8 cellular contexts compared by ENCODE assay signal in genomic region chr16:88649924-88650748, GRCh38. TPM values are rescaled to one million over a fixed set of nuclear protein-coding genes. Genes with fewer than 3 reads are reported as not detected.
DNase-seq lines count a peak whose midpoint lies in the region; ATAC-seq, FAIRE-seq and TF ChIP-seq lines count a peak whose summit lies in the region.

No MANE protein-coding gene starts in this region.

- peaks cover 4% of the 10 kb centered on the region for H3K9me3 ChIP-seq in trophoblast cell (ENCODE audit: insufficient read depth, low read depth, low read length)

- peak overlapping the region; percentile 89 for H3K4me3 Mint-ChIP-seq in activated CD4-positive, alpha-beta T cell treated with anti-CD3 and anti-CD28 coated beads, Interleukin-2, amount 10 ng/mL, durations not matched to agents 7 days and 5 days

- H3K4me2 ChIP-seq in trophoblast cell (ENCODE audit: low read length): peak overlapping the region; percentile 82

- no peaks in the 10 kb centered on the region for H3K9me3 Mint-ChIP-seq in activated CD4-positive, alpha-beta T cell treated with anti-CD3 and anti-CD28 coated beads, Interleukin-2, amount 10 ng/mL, durations not matched to agents 7 days and 5 days

- peak overlapping the region; percentile 64 for H2AFZ ChIP-seq in trophoblast cell (ENCODE audit: insufficient read depth, low read length, poor library complexity)

- peak overlapping the region; percentile 89 for H3K27ac Mint-ChIP-seq in activated CD4-positive, alpha-beta T cell treated with anti-CD3 and anti-CD28 coated beads, Interleukin-2, amount 10 ng/mL, durations not matched to agents 7 days and 5 days

- no CpG with 5 or more reads among the region's 37 CpGs for whole genome bisulfite sequencing in trophoblast cell (ENCODE audit: extremely low coverage, insufficient coverage, insufficient read length)

- peak overlapping the region; percentile 82 for H3K4me3 ChIP-seq in trophoblast cell (ENCODE audit: low read depth, low read length)

- no peaks in the 10 kb centered on the region for H3K27me3 ChIP-seq in trophoblast cell (ENCODE audit: insufficient read depth, low read length)

- H2BK5ac ChIP-seq in trophoblast cell (ENCODE audit: low read depth, low read length, poor library complexity): peak overlapping the region; percentile 64

- H4K8ac ChIP-seq in trophoblast cell (ENCODE audit: low read depth, low read length): peak overlapping the region; percentile 70

- H2BK12ac ChIP-seq in trophoblast cell (ENCODE audit: low read length): no peak overlapping the region

- peaks cover 16 to 18% of the 10 kb centered on the region in 2 experiments for H3K4me1 ChIP-seq in trophoblast cell (ENCODE audit: control insufficient read depth in 1 of 2, insufficient read depth in 2 of 2, low read length in 2 of 2)

- H3K79me2 ChIP-seq in trophoblast cell (ENCODE audit: control insufficient read depth, insufficient read depth, low read length, poor library complexity): peaks cover 11% of the 10 kb centered on the region

- CTCF ChIA-PET in activated CD4-positive, alpha-beta T cell treated with anti-CD3 and anti-CD28 coated beads, Interleukin-2, amount 10 ng/mL, durations not matched to agents 7 days and 5 days (lab: Charles Lee): no interaction called here
- CTCF ChIA-PET in HEK293T (lab: Yijun Ruan, JAX): no interaction called here

- peaks cover 25% of the 10 kb centered on the region for H3K4me1 Mint-ChIP-seq in activated CD4-positive, alpha-beta T cell treated with anti-CD3 and anti-CD28 coated beads, Interleukin-2, amount 10 ng/mL, durations not matched to agents 7 days and 5 days

- peak overlapping the region; percentile 82 for H3K9ac ChIP-seq in trophoblast cell (ENCODE audit: low read length)

- H2BK120ac ChIP-seq in trophoblast cell (ENCODE audit: insufficient read depth, low read length, poor library complexity): peak overlapping the region; percentile 61

- ATAC-seq in HG03571 (IDR thresholded peaks at IDR 0.05; ENCODE audit: unreplicated experiment): peak; percentile 14

- H4K12ac ChIP-seq in trophoblast cell (ENCODE audit: low read depth, low read length): peak overlapping the region; percentile 84

- H2AK5ac ChIP-seq in trophoblast cell (ENCODE audit: low read length): peak overlapping the region; percentile 79

- peak overlapping the region; percentile 83 for H3K4ac ChIP-seq in trophoblast cell (ENCODE audit: low read depth, low read length)

- no peak overlapping the region for H3K23ac ChIP-seq in trophoblast cell (ENCODE audit: low read length)

- peaks cover 11% of the 10 kb centered on the region for H3K36me3 Mint-ChIP-seq in activated CD4-positive, alpha-beta T cell treated with anti-CD3 and anti-CD28 coated beads, Interleukin-2, amount 10 ng/mL, durations not matched to agents 7 days and 5 days (ENCODE audit: low read depth)

- peak; percentile 58 for FAIRE-seq in GM19239 (lab: Jason Lieb, UNC)

- H3K18ac ChIP-seq in trophoblast cell (ENCODE audit: low read length): peak overlapping the region; percentile 97

- DNase-seq in AG20443 (ENCODE audit: low spot score) (peak; percentile 76), GM19239 (ENCODE audit: insufficient read length, low spot score) (no peak), germinal center (ENCODE audit: low spot score) (peak; percentile 68), trophoblast cell (peak in 1 of 2 donors; percentile 22), middle frontal gyrus (ENCODE audit: extremely low spot score, low spot score) (no peak), HEK293T (ENCODE audit: extremely low spot score) (no peak)
- DNase-seq in activated CD4-positive, alpha-beta T cell treated with anti-CD3 and anti-CD28 coated beads, Interleukin-2, amount 10 ng/mL, durations not matched to agents 7 days and 5 days: peak; percentile 47

- POLR2A ChIA-PET in activated CD4-positive, alpha-beta T cell treated with anti-CD3 and anti-CD28 coated beads, Interleukin-2, amount 10 ng/mL, durations not matched to agents 7 days and 5 days (lab: Charles Lee): interaction anchor here (0.6 kb wide), 1 partner anchor 151 kb away, joined by 3 read pairs; no protein-coding TSS in a partner anchor
- POLR2A ChIA-PET in HEK293T (lab: Yijun Ruan, JAX): interaction anchor here (1.0 kb wide), 1 partner anchor 12 kb away, joined by 4 read pairs; the partner anchor contains the start of gene MVD

- H3K36me3 ChIP-seq in trophoblast cell (ENCODE audit: control insufficient read depth in 1 of 2, insufficient read depth in 2 of 2, low read length in 2 of 2): peaks cover 53 to 54% of the 10 kb centered on the region in 2 experiments

- no peaks in the 10 kb centered on the region for H3K27me3 Mint-ChIP-seq in activated CD4-positive, alpha-beta T cell treated with anti-CD3 and anti-CD28 coated beads, Interleukin-2, amount 10 ng/mL, durations not matched to agents 7 days and 5 days

- H3K79me1 ChIP-seq in trophoblast cell (ENCODE audit: low read length): peaks cover 10% of the 10 kb centered on the region

- H3K27ac ChIP-seq in trophoblast cell (ENCODE audit: low read depth, low read length): peak overlapping the region; percentile 54

- peak overlapping the region; percentile 95 for H3K14ac ChIP-seq in trophoblast cell (ENCODE audit: low read length)

- H4K91ac ChIP-seq in trophoblast cell (ENCODE audit: low read depth, low read length): peak overlapping the region; percentile 86

TF ChIP-seq in HEK293T, 16 proteins besides CTCF, POLR2A, EP300 and RAD21:
- no peak for TF ChIP-seq CTBP1 (IDR thresholded peaks at IDR 0.05; ENCODE audit: borderline replicate concordance)
- no peak for TF ChIP-seq SUZ12 (IDR thresholded peaks at IDR 0.05)
- no peak for TF ChIP-seq L3MBTL2 (conservative IDR thresholded peaks at IDR 0.05)
- TF ChIP-seq LEF1 (IDR thresholded peaks at IDR 0.05; ENCODE audit: borderline replicate concordance): no peak
- no peak for TF ChIP-seq SP1 (IDR thresholded peaks at IDR 0.05)
- TF ChIP-seq BHLHE40 (IDR thresholded peaks at IDR 0.05; ENCODE audit: borderline replicate concordance): no peak
- TF ChIP-seq PKNOX1 (IDR thresholded peaks at IDR 0.05): no peak
- no peak for TF ChIP-seq ELF4 (IDR thresholded peaks at IDR 0.05)
- TF ChIP-seq HDGF (IDR thresholded peaks at IDR 0.05; ENCODE audit: borderline replicate concordance): no peak
- no peak for TF ChIP-seq FOXM1 (IDR thresholded peaks at IDR 0.05; ENCODE audit: borderline replicate concordance)
- TF ChIP-seq ZNF384 (IDR thresholded peaks at IDR 0.05): no peak
- TF ChIP-seq FOXA1 (IDR thresholded peaks at IDR 0.05): no peak

RNA-seq across cellular contexts. Expression of gene CYBA, which starts 0.7 kb away (rescaled TPM):
- 100 to 1,000 TPM; 486 to 586 TPM for total RNA-seq in activated CD4-positive, alpha-beta T cell treated with anti-CD3 and anti-CD28 coated beads, Interleukin-2, amount 10 ng/mL, durations not matched to agents 7 days and 5 days
- polyA plus RNA-seq in trophoblast cell (2013): 218 TPM in 2 replicates

RNA-seq across cellular contexts. Expression of gene IL17C, which starts 11.8 kb away (rescaled TPM):
- under 1 TPM in 1 of 2 experiments, not detected in 1; 0.20 TPM for total RNA-seq in activated CD4-positive, alpha-beta T cell treated with anti-CD3 and anti-CD28 coated beads, Interleukin-2, amount 10 ng/mL, durations not matched to agents 7 days and 5 days
- 0.44 and 0.49 TPM in 2 replicates for polyA plus RNA-seq in trophoblast cell (2013)

RNA-seq across cellular contexts. Expression of gene MVD, which starts 12.8 kb away (rescaled TPM):
- 10 to 100 TPM; 65.3 to 72.3 TPM for total RNA-seq in activated CD4-positive, alpha-beta T cell treated with anti-CD3 and anti-CD28 coated beads, Interleukin-2, amount 10 ng/mL, durations not matched to agents 7 days and 5 days
- polyA plus RNA-seq in trophoblast cell (2013): 102 and 109 TPM in 2 replicates

RNA-seq across cellular contexts. Expression of gene SNAI3, which starts 36.2 kb away (rescaled TPM):
- 10 to 100 TPM; 21.0 to 24.2 TPM for total RNA-seq in activated CD4-positive, alpha-beta T cell treated with anti-CD3 and anti-CD28 coated beads, Interleukin-2, amount 10 ng/mL, durations not matched to agents 7 days and 5 days
- polyA plus RNA-seq in trophoblast cell (2013): 0.27 and 0.31 TPM in 2 replicates

RNA-seq across cellular contexts. Expression of gene RNF166, which starts 56.1 kb away (rescaled TPM):
- total RNA-seq in activated CD4-positive, alpha-beta T cell treated with anti-CD3 and anti-CD28 coated beads, Interleukin-2, amount 10 ng/mL, durations not matched to agents 7 days and 5 days: 100 to 1,000 TPM; 214 to 234 TPM
- 8.7 and 8.8 TPM in 2 replicates for polyA plus RNA-seq in trophoblast cell (2013)

Comparison
In these comparisons a context has a peak if more than half of its experiments do, and no peak if none do; other contexts are left out.
1. DNase-seq: peak in AG20443 (single experiment), activated CD4-positive, alpha-beta T cell treated with anti-CD3 and anti-CD28 coated beads, Interleukin-2, amount 10 ng/mL, durations not matched to agents 7 days and 5 days (single experiment) and germinal center (single experiment); none in GM19239 (single experiment), middle frontal gyrus (single experiment) and HEK293T (single experiment).